In genomic region chr5:84290161-84290560, GRCh38 we compare ENCODE assay signal across 18 cellular contexts.
DNase-seq lines count a peak whose midpoint lies in the region; ATAC-seq, FAIRE-seq and TF ChIP-seq lines count a peak whose summit lies in the region.
"Had no signal": no experiment of that assay in that cellular context is flagged by ENCODE, and none has a peak within 500 bp of the region (broad histone marks: within the 10 kb centered on the region; RNA-seq: fewer than 3 reads in every experiment).

No MANE protein-coding gene starts in this region.

- H3K4me1 ChIP-seq in right cardiac atrium (ENCODE audit: control insufficient read depth, insufficient read depth, low read length) (no peaks in the 10 kb centered on the region), right atrium auricular region (peaks cover 0 to 8% of the 10 kb centered on the region in 2 donors), BE2C (peaks cover 24% of the 10 kb centered on the region)
- H3K4me1 ChIP-seq: breast epithelium, vagina had no signal

- H3K4me3 ChIP-seq in right cardiac atrium (ENCODE audit: low read length): no peak overlapping the region
- no peak overlapping the region for H3K4me3 ChIP-seq in right atrium auricular region
- H3K4me3 ChIP-seq in bronchial epithelial cell (ENCODE audit: low read depth, low read length): no peak overlapping the region
- no peak overlapping the region for H3K4me3 ChIP-seq in BE2C (ENCODE audit: low read depth, low read length)
- H3K4me3 ChIP-seq: breast epithelium, esophagus muscularis mucosa, skin epidermis, vagina had no signal

- DNase-seq in right cardiac atrium (no peak), right atrium auricular region (ENCODE audit: low spot score) (no peak), bronchial epithelial cell (ENCODE audit: low read depth) (peak; percentile 24), medulla oblongata (ENCODE audit: extremely low spot score) (peak; percentile 49), DMS53 treated with DMSO at 0.1 percent for 48 hours (lab: John Stamatoyannopoulos, UW; ENCODE audit: unreplicated experiment) (no peak), NCI-H1436 (lab: John Stamatoyannopoulos, UW) (no peak), BE2C (no peak)
- DNase-seq: activated CD4-positive, alpha-beta T cell treated with anti-CD3 and anti-CD28 coated beads, Interleukin-2, amount 10 ng/mL, durations not matched to agents 7 days and 5 days; GOT3; natural killer cell; NCI-H1694 treated with DMSO at 0.1 percent for 48 hours; T-helper 1 cell had no signal

- H3K9me3 ChIP-seq in right cardiac atrium (ENCODE audit: control insufficient read depth, low read length): no peaks in the 10 kb centered on the region
- H3K9me3 ChIP-seq in right atrium auricular region: no peaks in the 10 kb centered on the region
- no peaks in the 10 kb centered on the region for H3K9me3 ChIP-seq in BE2C
- H3K9me3 ChIP-seq: breast epithelium, esophagus muscularis mucosa, vagina had no signal

- no peaks in the 10 kb centered on the region for H3K36me3 ChIP-seq in right atrium auricular region
- no peaks in the 10 kb centered on the region for H3K36me3 ChIP-seq in bronchial epithelial cell (ENCODE audit: control insufficient read depth, insufficient read depth, low read length)
- H3K36me3 ChIP-seq in BE2C: no peaks in the 10 kb centered on the region
- H3K36me3 ChIP-seq: breast epithelium, esophagus muscularis mucosa, vagina had no signal

- 37% methylated on average over 4 of the region's 4 CpGs for WGBS in right cardiac atrium

- no peak for TF ChIP-seq CTCF in right atrium auricular region (IDR thresholded peaks at IDR 0.05)
- TF ChIP-seq CTCF in bronchial epithelial cell (IDR thresholded peaks at IDR 0.05; ENCODE audit: insufficient read depth, low read length, severe bottlenecking): no peak
- no peak for TF ChIP-seq CTCF in BE2C (IDR thresholded peaks at IDR 0.05; ENCODE audit: low read depth, low read length)

- ATAC-seq in right cardiac atrium (peak; percentile 57 to 58), HG02870 (IDR thresholded peaks at IDR 0.05; ENCODE audit: unreplicated experiment) (no peak)
- ATAC-seq: natural killer cell had no signal

- peak overlapping the region; percentile 88 for H3K27ac ChIP-seq in right cardiac atrium (ENCODE audit: low read length)
- H3K27ac ChIP-seq in right atrium auricular region: peak overlapping the region in 1 of 2 donors; percentile 19
- H3K27ac ChIP-seq: breast epithelium, esophagus muscularis mucosa, skin epidermis, vagina had no signal

- H3K27me3 ChIP-seq in right cardiac atrium (ENCODE audit: control insufficient read depth, insufficient read depth): no peaks in the 10 kb centered on the region
- no peaks in the 10 kb centered on the region for H3K27me3 ChIP-seq in right atrium auricular region
- H3K27me3 ChIP-seq in bronchial epithelial cell (ENCODE audit: control insufficient read depth, insufficient read depth, low read length): no peaks in the 10 kb centered on the region
- H3K27me3 ChIP-seq in BE2C: no peaks in the 10 kb centered on the region
- H3K27me3 ChIP-seq: breast epithelium, esophagus muscularis mucosa, vagina had no signal

- FAIRE-seq in bronchial epithelial cell (lab: Jason Lieb, UNC): no peak
- FAIRE-seq: GM12891 had no signal

- intact Hi-C loops in right cardiac atrium (cut with DNase I): no loop called here

Comparison
In these comparisons a context has a peak if more than half of its experiments do, and no peak if none do; other contexts are left out.
1. DNase-seq: peak in bronchial epithelial cell (single experiment) and medulla oblongata (single experiment); none in right cardiac atrium (0 of 3), right atrium auricular region (single experiment), DMS53 treated with DMSO at 0.1 percent for 48 hours (single experiment), NCI-H1436 (single experiment) and BE2C (single experiment).